15 cellular contexts compared by ENCODE assay signal in genomic region chr17:7910281-7910680, GRCh38.
"Had no signal": no experiment of that assay in that cellular context is flagged by ENCODE, and none has a peak within 500 bp of the region (broad histone marks: within the 10 kb centered on the region; RNA-seq: fewer than 3 reads in every experiment).

No MANE protein-coding gene starts in this region.

- H3K27ac Mint-ChIP-seq: activated CD4-positive, alpha-beta T cell treated with anti-CD3 and anti-CD28 coated beads, Interleukin-2, amount 10 ng/mL, durations not matched to agents 7 days and 5 days had no signal

- H3K9me3 Mint-ChIP-seq: activated CD4-positive, alpha-beta T cell treated with anti-CD3 and anti-CD28 coated beads, Interleukin-2, amount 10 ng/mL, durations not matched to agents 7 days and 5 days; stimulated activated naive CD8-positive, alpha-beta T cell treated with anti-CD3 and anti-CD28 coated beads, Interleukin-15, amount 100 ng/mL, for 72 hours had no signal

- H3K4me3 Mint-ChIP-seq: activated CD4-positive, alpha-beta T cell treated with anti-CD3 and anti-CD28 coated beads, Interleukin-2, amount 10 ng/mL, durations not matched to agents 7 days and 5 days; stimulated activated naive CD8-positive, alpha-beta T cell treated with anti-CD3 and anti-CD28 coated beads, Interleukin-15, amount 100 ng/mL, for 72 hours had no signal

- DNase-seq: activated CD4-positive, alpha-beta T cell treated with anti-CD3 and anti-CD28 coated beads, Interleukin-2, amount 10 ng/mL, durations not matched to agents 7 days and 5 days; activated CD8-positive, alpha-beta memory T cell treated with anti-CD3 and anti-CD28 coated beads for 24 hours; dermis blood vessel endothelial cell; effector memory CD4-positive, alpha-beta T cell; esophagus squamous epithelium; heart right ventricle; left lung; midbrain; stimulated activated naive CD8-positive, alpha-beta T cell treated with anti-CD3 and anti-CD28 coated beads, Interleukin-15, amount 100 ng/mL, for 72 hours; transverse colon had no signal

- H3K9me3 ChIP-seq: esophagus squamous epithelium, heart right ventricle, left lung, prostate gland, right atrium auricular region, suprapubic skin, transverse colon had no signal

- H3K4me1 ChIP-seq: prostate gland had no signal

- H3K27me3 ChIP-seq: esophagus squamous epithelium, heart right ventricle, left lung, right atrium auricular region, suprapubic skin, transverse colon had no signal

- H3K27ac ChIP-seq: esophagus squamous epithelium, heart right ventricle, left lung, prostate gland, right atrium auricular region, suprapubic skin, transverse colon had no signal

- H3K27me3 Mint-ChIP-seq: activated CD4-positive, alpha-beta T cell treated with anti-CD3 and anti-CD28 coated beads, Interleukin-2, amount 10 ng/mL, durations not matched to agents 7 days and 5 days; stimulated activated naive CD8-positive, alpha-beta T cell treated with anti-CD3 and anti-CD28 coated beads, Interleukin-15, amount 100 ng/mL, for 72 hours had no signal

- ATAC-seq: activated CD4-positive, CD25-positive, alpha-beta regulatory T cell treated with anti-CD3 and anti-CD28 coated beads, Interleukin-2, amount 50 U/mL, for 24 hours; heart right ventricle; left lung; SK-N-SH treated with all-trans-retinoic acid at 6 μM for 48 hours; stimulated activated naive CD8-positive, alpha-beta T cell treated with anti-CD3 and anti-CD28 coated beads, Interleukin-15, amount 100 ng/mL, for 72 hours had no signal

- H3K4me3 ChIP-seq: esophagus squamous epithelium, heart right ventricle, left lung, prostate gland, right atrium auricular region, suprapubic skin, transverse colon had no signal
